8 cellular contexts compared by ENCODE assay signal in the genomic region with DNA sequence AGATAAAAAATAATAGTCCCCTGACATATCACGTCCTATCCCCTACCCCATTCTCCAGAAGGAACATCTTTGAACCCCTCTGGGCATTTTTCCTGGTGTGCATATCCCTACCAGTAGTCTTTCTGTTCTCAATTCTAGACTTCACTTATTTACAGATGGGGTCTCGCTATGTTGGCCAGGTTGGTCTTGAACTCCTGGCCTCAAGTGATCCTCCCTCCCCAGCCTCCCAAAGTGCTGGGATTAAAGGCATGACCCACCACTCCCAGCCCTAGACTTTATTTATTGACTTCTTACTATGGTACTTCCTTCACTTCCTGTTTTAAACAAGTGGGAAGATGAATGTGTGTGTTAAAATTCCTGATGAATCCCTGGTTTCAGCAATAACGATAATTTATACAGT. TPM values are rescaled to one million over a fixed set of nuclear protein-coding genes. Genes with fewer than 3 reads are reported as not detected.
DNase-seq lines count a peak whose midpoint lies in the region; ATAC-seq, FAIRE-seq and TF ChIP-seq lines count a peak whose summit lies in the region.

No MANE protein-coding gene starts in this region.

- TF ChIP-seq CTCF in HepG2 (CRISPR knock-in tag; IDR thresholded peaks at IDR 0.05) (no peak), thyroid gland (IDR thresholded peaks at IDR 0.05) (no peak)

- no peak for TF ChIP-seq RAD21 in HepG2 (CRISPR knock-in tag; IDR thresholded peaks at IDR 0.05)

- H3K36me3 ChIP-seq in HepG2 (replicated peaks in 1 of 2; ENCODE audit: control insufficient read depth in 1 of 2, insufficient read depth in 2 of 2, low read length in 2 of 2) (no peaks in the 10 kb centered on the region), thyroid gland (no peaks in the 10 kb centered on the region)

- H3K27ac ChIP-seq in HepG2 (ENCODE audit: extremely low read length, insufficient read depth, low read length) (no peak overlapping the region), thyroid gland (peak overlapping the region; percentile 12 to 89 (median 81))

- H3K27me3 ChIP-seq in HepG2 (ENCODE audit: control insufficient read depth in 1 of 2, insufficient read depth in 2 of 2, low read length in 2 of 2) (no peaks in the 10 kb centered on the region), thyroid gland (no peaks in the 10 kb centered on the region)

- peaks cover 12% of the 10 kb centered on the region for H3K4me1 ChIP-seq in HepG2 (ENCODE audit: insufficient read depth, low read length)
- no peaks in the 10 kb centered on the region for H3K4me1 ChIP-seq in thyroid gland

- H3K4me3 Mint-ChIP-seq in activated CD8-positive, alpha-beta memory T cell treated with anti-CD3 and anti-CD28 coated beads, Interleukin-2, amount 10 ng/mL, durations not matched to agents 7 days and 5 days: peak overlapping the region; percentile 81
- H3K4me3 Mint-ChIP-seq in activated naive CD8-positive, alpha-beta T cell treated with anti-CD3 and anti-CD28 coated beads, Interleukin-2, amount 10 ng/mL, durations not matched to agents 7 days and 5 days: peak overlapping the region; percentile 88

- H3K9me3 ChIP-seq in HepG2 (ENCODE audit: low read length): no peaks in the 10 kb centered on the region
- no peaks in the 10 kb centered on the region for H3K9me3 ChIP-seq in thyroid gland

- H3K4me1 Mint-ChIP-seq in activated CD8-positive, alpha-beta memory T cell treated with anti-CD3 and anti-CD28 coated beads, Interleukin-2, amount 10 ng/mL, durations not matched to agents 7 days and 5 days: peaks cover 17% of the 10 kb centered on the region
- peaks cover 17% of the 10 kb centered on the region for H3K4me1 Mint-ChIP-seq in activated naive CD8-positive, alpha-beta T cell treated with anti-CD3 and anti-CD28 coated beads, Interleukin-2, amount 10 ng/mL, durations not matched to agents 7 days and 5 days

- 0 out of 2 replicates have a peak overlapping the region, but pooled peaks have one; percentile 43 for H3K9ac ChIP-seq in HepG2 (ENCODE audit: insufficient read depth, low read depth, low read length)

- CTCF ChIA-PET in activated CD8-positive, alpha-beta memory T cell treated with anti-CD3 and anti-CD28 coated beads, Interleukin-2, amount 10 ng/mL, durations not matched to agents 7 days and 5 days (lab: Charles Lee): interaction anchor here (1.4 to 2.2 kb wide), 3 partner anchors 10 to 229 kb away, joined by 5 to 17 read pairs (median 7); no protein-coding TSS in a partner anchor
- CTCF ChIA-PET in HepG2 (lab: Yijun Ruan, JAX; ENCODE audit: low intra/inter-chr PET ratio, low total read pairs): no interaction called here

- no peaks in the 10 kb centered on the region for H3K27me3 Mint-ChIP-seq in activated CD8-positive, alpha-beta memory T cell treated with anti-CD3 and anti-CD28 coated beads, Interleukin-2, amount 10 ng/mL, durations not matched to agents 7 days and 5 days
- H3K27me3 Mint-ChIP-seq in activated naive CD8-positive, alpha-beta T cell treated with anti-CD3 and anti-CD28 coated beads, Interleukin-2, amount 10 ng/mL, durations not matched to agents 7 days and 5 days: no peaks in the 10 kb centered on the region

- no peak for TF ChIP-seq EP300 in HepG2 (IDR thresholded peaks at IDR 0.05; ENCODE audit: low read depth in 2 of 2, low read length in 2 of 2)
- no peak for TF ChIP-seq EP300 in HepG2 (CRISPR knock-in tag; IDR thresholded peaks at IDR 0.05; ENCODE audit: borderline replicate concordance)

- H2AFZ ChIP-seq in HepG2 (ENCODE audit: low read length): peak overlapping the region; percentile 90

- no peak for ATAC-seq in activated CD8-positive, alpha-beta memory T cell treated with anti-CD3 and anti-CD28 coated beads, Interleukin-2, amount 10 ng/mL, durations not matched to agents 7 days and 5 days
- no peak for ATAC-seq in activated naive CD8-positive, alpha-beta T cell treated with anti-CD3 and anti-CD28 coated beads, Interleukin-2, amount 10 ng/mL, durations not matched to agents 7 days and 5 days (ENCODE audit: low read depth)
- ATAC-seq in HepG2: no peak
- no peak for ATAC-seq in sciatic nerve
- no peak for ATAC-seq in HG02852 (IDR thresholded peaks at IDR 0.05; ENCODE audit: unreplicated experiment)

- 37% methylated on average over 3 of the region's 3 CpGs for WGBS in HepG2 (ENCODE audit: low lambda C conversion rate)
- 37 to 77% methylated on average over 3 of the region's 3 CpGs for WGBS in thyroid gland, 2 donors

- H3K79me2 ChIP-seq in HepG2 (ENCODE audit: insufficient read depth, low read length): peaks cover 6% of the 10 kb centered on the region

- peaks cover 4% of the 10 kb centered on the region for H3K36me3 Mint-ChIP-seq in activated CD8-positive, alpha-beta memory T cell treated with anti-CD3 and anti-CD28 coated beads, Interleukin-2, amount 10 ng/mL, durations not matched to agents 7 days and 5 days
- peaks cover 5% of the 10 kb centered on the region for H3K36me3 Mint-ChIP-seq in activated naive CD8-positive, alpha-beta T cell treated with anti-CD3 and anti-CD28 coated beads, Interleukin-2, amount 10 ng/mL, durations not matched to agents 7 days and 5 days

- H3K9me3 Mint-ChIP-seq in activated CD8-positive, alpha-beta memory T cell treated with anti-CD3 and anti-CD28 coated beads, Interleukin-2, amount 10 ng/mL, durations not matched to agents 7 days and 5 days (ENCODE audit: low read depth): no peaks in the 10 kb centered on the region
- no peaks in the 10 kb centered on the region for H3K9me3 Mint-ChIP-seq in activated naive CD8-positive, alpha-beta T cell treated with anti-CD3 and anti-CD28 coated beads, Interleukin-2, amount 10 ng/mL, durations not matched to agents 7 days and 5 days

- no peaks in the 10 kb centered on the region for H4K20me1 ChIP-seq in HepG2 (ENCODE audit: insufficient read depth, low read length)

- BruUV-seq in HepG2 (replicated peaks; lab: Mats Ljungman, UMichigan): no TSS peak

- no peak for DNase-seq in activated CD8-positive, alpha-beta memory T cell treated with anti-CD3 and anti-CD28 coated beads, Interleukin-2, amount 10 ng/mL, durations not matched to agents 7 days and 5 days
- DNase-seq in activated CD8-positive, alpha-beta memory T cell treated with anti-CD3 and anti-CD28 coated beads for 24 hours: no peak
- DNase-seq in activated naive CD8-positive, alpha-beta T cell treated with anti-CD3 and anti-CD28 coated beads, Interleukin-2, amount 10 ng/mL, durations not matched to agents 7 days and 5 days: no peak
- DNase-seq in HepG2 (ENCODE audit: low spot score) (no peak), thyroid gland (no peak), islet precursor cell (no peak), sciatic nerve (ENCODE audit: low spot score) (no peak)

- in situ Hi-C loops in HepG2 (cut with HindIII; ENCODE audit: extremely low pct_ligation_motif_present, low pct_unique_long_range_greater_than_20kb): loop anchor here (25.0 kb wide), 1 partner anchor 580 kb away; no protein-coding TSS in a partner anchor

- peak overlapping the region; percentile 74 for H3K4me2 ChIP-seq in HepG2 (ENCODE audit: low read depth, low read length)

- TF ChIP-seq POLR2A in HepG2 (IDR thresholded peaks at IDR 0.05; ENCODE audit: insufficient read depth in 1 of 2, low read depth in 2 of 2, low read length in 2 of 2) (no peak), thyroid gland (IDR thresholded peaks at IDR 0.05) (no peak)

- intact Hi-C loops in HepG2 (cut with micrococcal nuclease; ENCODE audit: unreplicated experiment) (loop anchor here (5.0 kb wide), 1 partner anchor 530 kb away; no protein-coding TSS in a partner anchor), thyroid gland (cut with DNase I) (no loop called here), sciatic nerve (cut with DNase I) (no loop called here)

- H3K27ac Mint-ChIP-seq in activated CD8-positive, alpha-beta memory T cell treated with anti-CD3 and anti-CD28 coated beads, Interleukin-2, amount 10 ng/mL, durations not matched to agents 7 days and 5 days: peak overlapping the region; percentile 86
- H3K27ac Mint-ChIP-seq in activated naive CD8-positive, alpha-beta T cell treated with anti-CD3 and anti-CD28 coated beads, Interleukin-2, amount 10 ng/mL, durations not matched to agents 7 days and 5 days: peak overlapping the region; percentile 89

- no peak for FAIRE-seq in HepG2 (lab: Jason Lieb, UNC)

- POLR2A ChIA-PET in activated naive CD8-positive, alpha-beta T cell treated with anti-CD3 and anti-CD28 coated beads, Interleukin-2, amount 10 ng/mL, durations not matched to agents 7 days and 5 days (lab: Charles Lee): interaction anchor here (1.4 to 1.6 kb wide), 3 partner anchors 191 to 265 kb away, joined by 7 to 11 read pairs (median 8); partner anchors contain the start of gene MAGEH1
- POLR2A ChIA-PET in HepG2 (lab: Yijun Ruan, JAX): no interaction called here

- H3K4me3 ChIP-seq in HepG2 (replicated peaks in 1 of 3; ENCODE audit: insufficient read depth in 1 of 3, low read depth in 2 of 3, low read length in 3 of 3): peak overlapping the region; percentile 43 to 74 (median 64); a peak in 5 of 6 replicates
- no peak overlapping the region for H3K4me3 ChIP-seq in thyroid gland (replicated peaks in 1 of 3)

RNA-seq across cellular contexts. Expression of gene RRAGB, which starts 0.6 kb away (rescaled TPM):
- total RNA-seq in activated CD8-positive, alpha-beta memory T cell treated with anti-CD3 and anti-CD28 coated beads, Interleukin-2, amount 10 ng/mL, durations not matched to agents 7 days and 5 days: 1 to 10 TPM; 6.1 to 7.7 TPM
- total RNA-seq in activated naive CD8-positive, alpha-beta T cell treated with anti-CD3 and anti-CD28 coated beads, Interleukin-2, amount 10 ng/mL, durations not matched to agents 7 days and 5 days: 10 to 100 TPM; 10.5 to 13.3 TPM
- total RNA-seq in HepG2 (2016; rRNA removed; fragmentation: Illumina TruSeq; extraction: Trizol): 11.2 and 12.2 TPM in 2 replicates
- 2.4 TPM in 2 replicates for total RNA-seq in HepG2 (2016; cell fraction: cytosol; rRNA removed; fragmentation: Illumina TruSeq; extraction: Trizol; ENCODE audit: low read depth)
- total RNA-seq in HepG2 (2016; cell fraction: insoluble cytoplasmic fraction; rRNA removed; fragmentation: Illumina TruSeq; extraction: Trizol): 10.0 and 11.6 TPM in 2 replicates
- 5.1 and 5.9 TPM in 2 replicates for total RNA-seq in HepG2 (2016; cell fraction: membrane; rRNA removed; fragmentation: Illumina TruSeq; extraction: Trizol)
- 17.6 and 20.8 TPM in 2 replicates for total RNA-seq in HepG2 (2016; cell fraction: nucleus; rRNA removed; fragmentation: Illumina TruSeq; extraction: Trizol)
- 19.9 and 22.1 TPM in 2 replicates for polyA plus RNA-seq in HepG2 (2011; rRNA removed)
- polyA plus RNA-seq in HepG2 (2011; cell fraction: cytosol; rRNA removed): 4.3 and 5.0 TPM in 2 replicates
- polyA plus RNA-seq in HepG2 (2011; cell fraction: nucleus; rRNA removed): 38.1 and 41.9 TPM in 2 replicates
- 7.1 and 10.3 TPM in 2 replicates for polyA plus RNA-seq in HepG2 (2012)
- polyA plus RNA-seq in HepG2 (2016; cell fraction: cytosol; fragmentation: Illumina TruSeq; extraction: Trizol; ENCODE audit: low read depth): 1.2 and 2.2 TPM in 2 replicates
- 7.7 and 10.0 TPM in 2 replicates for polyA plus RNA-seq in HepG2 (2016; cell fraction: insoluble cytoplasmic fraction; fragmentation: Illumina TruSeq; extraction: Trizol; ENCODE audit: low read depth)
- polyA plus RNA-seq in HepG2 (2016; cell fraction: membrane; fragmentation: Illumina TruSeq; extraction: Trizol; ENCODE audit: low read depth): 2.2 and 2.9 TPM in 2 replicates
- 26.7 and 29.2 TPM in 2 replicates for polyA plus RNA-seq in HepG2 (2016; cell fraction: nucleus; fragmentation: Illumina TruSeq; extraction: Trizol; ENCODE audit: insufficient read depth, low read depth)
- polyA minus RNA-seq in HepG2 (2011; rRNA and poly(A)+ RNA removed; ENCODE audit: low replicate concordance): 12.2 and 52.5 TPM in 2 replicates
- polyA minus RNA-seq in HepG2 (2011; cell fraction: cytosol; rRNA and poly(A)+ RNA removed): 4.2 and 5.9 TPM in 2 replicates
- polyA minus RNA-seq in HepG2 (2011; cell fraction: nucleus; rRNA and poly(A)+ RNA removed): 27.0 and 40.2 TPM in 2 replicates
- 10 to 100 TPM; 24.3 to 38.9 (median 35.0) TPM for total RNA-seq in thyroid gland
- 28.5 TPM for total RNA-seq in sciatic nerve

Comparison
In these comparisons a context has a peak if more than half of its experiments do, and no peak if none do; other contexts are left out.
1. H3K4me3 ChIP-seq: peak in HepG2 (3 of 3); none in thyroid gland (0 of 3).